Comparison of ENCODE assay signal across 37 cellular contexts in genomic region chr12:121116318-121117225, GRCh38.
"Had no signal": no experiment of that assay in that cellular context is flagged by ENCODE, and none has a peak within 500 bp of the region (broad histone marks: within the 10 kb centered on the region; RNA-seq: fewer than 3 reads in every experiment).

No MANE protein-coding gene starts in this region.

- H3K27me3 ChIP-seq: adrenal gland, breast epithelium, colonic mucosa, dorsolateral prefrontal cortex, esophagus muscularis mucosa, foreskin keratinocyte, heart left ventricle had no signal

- H3K9me3 ChIP-seq: adrenal gland, breast epithelium, colonic mucosa, esophagus muscularis mucosa, gastrocnemius medialis, heart left ventricle had no signal

- H3K27ac ChIP-seq: adrenal gland, breast epithelium, cardiac muscle cell, colonic mucosa, dorsolateral prefrontal cortex, esophagus muscularis mucosa, foreskin keratinocyte, gastrocnemius medialis, heart left ventricle, WERI-Rb-1 had no signal

- H3K36me3 Mint-ChIP-seq: activated naive CD8-positive, alpha-beta T cell; brain had no signal

- ATAC-seq: activated CD4-positive, CD25-positive, alpha-beta regulatory T cell treated with anti-CD3 and anti-CD28 coated beads, Interleukin-2, amount 50 U/mL, for 24 hours; activated CD8-positive, alpha-beta T cell treated with anti-CD3 and anti-CD28 coated beads for 36 hours; activated T-cell treated with anti-CD3 and anti-CD28 coated beads, Interleukin-2, amount 50 U/mL, for 4 hours; activated T-helper 17 cell treated with anti-CD3 and anti-CD28 coated beads, Interleukin-2, amount 50 U/mL, for 72 hours; foreskin keratinocyte; gastrocnemius medialis; heart left ventricle; T-helper 17 cell had no signal

- H3K36me3 ChIP-seq: adrenal gland, breast epithelium, cardiac muscle cell, colonic mucosa, esophagus muscularis mucosa, gastrocnemius medialis, heart left ventricle, WERI-Rb-1 had no signal

- H3K4me3 Mint-ChIP-seq: activated B cell treated with CpG ODN at 0.5 μM for 24 hours; activated CD8-positive, alpha-beta T cell treated with anti-CD3 and anti-CD28 coated beads for 36 hours; activated naive CD8-positive, alpha-beta T cell; activated T-cell treated with anti-CD3 and anti-CD28 coated beads, Interleukin-2, amount 50 U/mL, for 4 hours; activated T-helper 17 cell treated with anti-CD3 and anti-CD28 coated beads, Interleukin-2, amount 50 U/mL, for 72 hours; brain; dendritic cell treated with granulocyte-macrophage colony-stimulating factor and Interleukin-4, amounts not matched to agents 40 ng/mL and 50 ng/mL, for 4 days; T-helper 17 cell; T-helper 2 cell treated with Interferon-gamma antibody and Interleukin-4, amounts not matched to agents 5 μg/mL and 100 μg/mL, for 36 hours had no signal

- H3K27ac Mint-ChIP-seq: activated B cell treated with CpG ODN at 0.5 μM for 24 hours; activated CD8-positive, alpha-beta T cell treated with anti-CD3 and anti-CD28 coated beads for 36 hours; activated naive CD8-positive, alpha-beta T cell; activated T-helper 17 cell treated with anti-CD3 and anti-CD28 coated beads, Interleukin-2, amount 50 U/mL, for 72 hours; brain; dendritic cell treated with granulocyte-macrophage colony-stimulating factor and Interleukin-4, amounts not matched to agents 40 ng/mL and 50 ng/mL, for 4 days; T-helper 17 cell; T-helper 2 cell treated with Interferon-gamma antibody and Interleukin-4, amounts not matched to agents 5 μg/mL and 100 μg/mL, for 36 hours had no signal

- H3K4me3 ChIP-seq: adrenal gland, breast epithelium, cardiac muscle cell, colonic mucosa, dorsolateral prefrontal cortex, esophagus muscularis mucosa, gastrocnemius medialis, heart left ventricle had no signal

- H3K9me3 Mint-ChIP-seq: activated B cell treated with CpG ODN at 0.5 μM for 24 hours; activated CD8-positive, alpha-beta T cell treated with anti-CD3 and anti-CD28 coated beads for 36 hours; activated T-cell treated with anti-CD3 and anti-CD28 coated beads, Interleukin-2, amount 50 U/mL, for 4 hours; activated T-helper 17 cell treated with anti-CD3 and anti-CD28 coated beads, Interleukin-2, amount 50 U/mL, for 72 hours; dendritic cell treated with granulocyte-macrophage colony-stimulating factor and Interleukin-4, amounts not matched to agents 40 ng/mL and 50 ng/mL, for 4 days; T-helper 2 cell treated with Interferon-gamma antibody and Interleukin-4, amounts not matched to agents 5 μg/mL and 100 μg/mL, for 36 hours had no signal

- H3K4me1 ChIP-seq: adrenal gland, breast epithelium, colonic mucosa, esophagus muscularis mucosa, foreskin keratinocyte, gastrocnemius medialis, heart left ventricle had no signal

- H3K4me1 Mint-ChIP-seq: brain had no signal

- H3K27me3 Mint-ChIP-seq: activated B cell treated with CpG ODN at 0.5 μM for 24 hours; activated CD8-positive, alpha-beta T cell treated with anti-CD3 and anti-CD28 coated beads for 36 hours; activated naive CD8-positive, alpha-beta T cell had no signal

- DNase-seq: activated B cell treated with CpG ODN at 0.5 μM for 24 hours; activated CD4-positive, alpha-beta T cell treated with anti-CD3 and anti-CD28 coated beads for 48 hours; activated CD4-positive, alpha-beta T cell treated with anti-CD3 and anti-CD28 coated beads, Interleukin-2, amount 50 U/mL, for 1 hour; activated CD4-positive, alpha-beta T cell treated with anti-CD3 and anti-CD28 coated beads, Interleukin-2, amount 50 U/mL, for 48 hours; activated CD8-positive, alpha-beta memory T cell treated with anti-CD3 and anti-CD28 coated beads for 24 hours; activated CD8-positive, alpha-beta T cell treated with anti-CD3 and anti-CD28 coated beads for 36 hours; activated effector memory CD4-positive, alpha-beta T cell treated with Interleukin-2 at 50 U/mL for 16 hours; activated gamma-delta T cell treated with Interleukin-2 at 50 U/mL for 16 hours; activated naive CD4-positive, alpha-beta T cell treated with anti-CD3 and anti-CD28 coated beads, Interleukin-2, amount 50 U/mL, for 16 hours; activated naive CD4-positive, alpha-beta T cell treated with Interleukin-2 at 50 U/mL for 16 hours; activated T-cell treated with anti-CD3 and anti-CD28 coated beads, Interleukin-2, amount 50 U/mL, for 4 hours; adrenal gland; amygdala; aorta; central memory CD4-positive, alpha-beta T cell; cerebellar nuclear complex; colonic mucosa; effector memory CD4-positive, alpha-beta T cell; erythroblast; foreskin keratinocyte; gastrocnemius medialis; glutamatergic neuron; heart left ventricle; T-helper 1 cell; T-helper 17 cell; T1000; WERI-Rb-1 had no signal
